ENCODE assay signal across 29 cellular contexts in the genomic region with DNA sequence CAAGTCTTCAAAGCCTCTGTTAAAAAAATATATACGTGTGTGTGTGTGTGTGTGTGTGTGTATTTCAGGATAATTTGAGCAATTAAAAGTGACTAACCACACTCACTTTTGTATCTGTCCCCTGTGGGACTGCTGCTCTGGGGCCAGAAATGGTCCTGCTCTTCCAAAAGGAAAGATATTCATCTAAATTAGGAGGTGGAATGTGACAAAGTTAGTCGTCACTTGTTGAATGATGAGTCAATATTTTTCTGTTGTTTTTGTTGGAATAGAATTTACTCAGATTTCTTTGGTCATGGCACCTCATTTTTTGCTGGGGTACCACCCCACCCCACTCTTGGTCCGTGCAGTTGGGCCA.
"Had no signal": no experiment of that assay in that cellular context is flagged by ENCODE, and none has a peak within 500 bp of the region (broad histone marks: within the 10 kb centered on the region; RNA-seq: fewer than 3 reads in every experiment).

No MANE protein-coding gene starts in this region.

- DNase-seq: colonic mucosa; effector CD8-positive, alpha-beta T cell; endodermal cell; foreskin melanocyte; glutamatergic neuron; heart right ventricle; hippocampal formation; kidney glomerular epithelial cell; left ventricle myocardium superior; lower lobe of right lung; naive thymus-derived CD8-positive, alpha-beta T cell; nephron progenitor cell; occipital lobe; ovary; posterior cingulate gyrus; psoas muscle; right cardiac atrium; spleen; stimulated activated CD4-positive, alpha-beta T cell treated with anti-CD3 and anti-CD28 coated beads, Interleukin-4, amount 100 ng/mL, for 4 hours; stimulated activated naive CD8-positive, alpha-beta T cell treated with anti-CD3 and anti-CD28 coated beads, Interleukin-15, Interleukin-2, amounts not matched to agents 100 U/mL and 50 U/mL, for 24 hours; substantia nigra; testis; tibial artery had no signal

- H3K4me1 ChIP-seq: colonic mucosa, heart right ventricle, lower lobe of right lung, psoas muscle, spleen, testis, tibial artery had no signal

- H3K9me3 Mint-ChIP-seq: dendritic cell treated with granulocyte-macrophage colony-stimulating factor and Interleukin-4, amounts not matched to agents 40 ng/mL and 50 ng/mL, for 4 days; endodermal cell; nephron progenitor cell; type B pancreatic cell had no signal

- H3K27me3 Mint-ChIP-seq: dendritic cell treated with granulocyte-macrophage colony-stimulating factor and Interleukin-4, amounts not matched to agents 40 ng/mL and 50 ng/mL, for 4 days; stimulated activated memory B cell treated with anti-CD40 and anti-IgM and Interleukin-4, amounts not matched to agents 10 μg/mL and 1 μg/mL and 100 μg/mL, for 72 hours; type B pancreatic cell had no signal

- H3K4me1 Mint-ChIP-seq: naive thymus-derived CD8-positive, alpha-beta T cell; stimulated activated memory B cell treated with anti-CD40 and anti-IgM and Interleukin-4, amounts not matched to agents 10 μg/mL and 1 μg/mL and 100 μg/mL, for 72 hours had no signal

- H3K36me3 Mint-ChIP-seq: naive thymus-derived CD8-positive, alpha-beta T cell; stimulated activated memory B cell treated with anti-CD40 and anti-IgM and Interleukin-4, amounts not matched to agents 10 μg/mL and 1 μg/mL and 100 μg/mL, for 72 hours; type B pancreatic cell had no signal

- H3K27me3 ChIP-seq: colonic mucosa, ovary, spleen, testis, tibial artery had no signal

- H3K4me3 Mint-ChIP-seq: dendritic cell treated with granulocyte-macrophage colony-stimulating factor and Interleukin-4, amounts not matched to agents 40 ng/mL and 50 ng/mL, for 4 days; endodermal cell; naive thymus-derived CD8-positive, alpha-beta T cell; nephron progenitor cell; stimulated activated memory B cell treated with anti-CD40 and anti-IgM and Interleukin-4, amounts not matched to agents 10 μg/mL and 1 μg/mL and 100 μg/mL, for 72 hours; type B pancreatic cell had no signal

- H3K27ac ChIP-seq: epithelial cell of prostate, heart right ventricle, lower lobe of right lung, ovary, psoas muscle, skin epidermis, spleen, testis, tibial artery had no signal

- H3K27ac Mint-ChIP-seq: dendritic cell treated with granulocyte-macrophage colony-stimulating factor and Interleukin-4, amounts not matched to agents 40 ng/mL and 50 ng/mL, for 4 days; endodermal cell; naive thymus-derived CD8-positive, alpha-beta T cell; nephron progenitor cell; stimulated activated memory B cell treated with anti-CD40 and anti-IgM and Interleukin-4, amounts not matched to agents 10 μg/mL and 1 μg/mL and 100 μg/mL, for 72 hours; type B pancreatic cell had no signal

- ATAC-seq: esophagus mucosa; heart right ventricle; left ventricle myocardium superior; naive thymus-derived CD8-positive, alpha-beta T cell; psoas muscle; right cardiac atrium; stimulated activated memory B cell treated with anti-CD40 and anti-IgM and Interleukin-4, amounts not matched to agents 10 μg/mL and 1 μg/mL and 100 μg/mL, for 72 hours; stimulated activated naive CD8-positive, alpha-beta T cell treated with anti-CD3 and anti-CD28 coated beads, Interleukin-15, Interleukin-2, amounts not matched to agents 100 U/mL and 50 U/mL, for 24 hours had no signal

- H3K36me3 ChIP-seq: colonic mucosa, heart right ventricle, lower lobe of right lung, ovary, spleen, tibial artery had no signal

- H3K9me3 ChIP-seq: colonic mucosa, heart right ventricle, lower lobe of right lung, ovary, psoas muscle, spleen, testis, tibial artery had no signal

- H3K4me3 ChIP-seq: colonic mucosa, heart right ventricle, lower lobe of right lung, ovary, psoas muscle, skin epidermis, spleen, testis, tibial artery had no signal
